Comparison of ENCODE assay signal across 9 cellular contexts in the genomic region with DNA sequence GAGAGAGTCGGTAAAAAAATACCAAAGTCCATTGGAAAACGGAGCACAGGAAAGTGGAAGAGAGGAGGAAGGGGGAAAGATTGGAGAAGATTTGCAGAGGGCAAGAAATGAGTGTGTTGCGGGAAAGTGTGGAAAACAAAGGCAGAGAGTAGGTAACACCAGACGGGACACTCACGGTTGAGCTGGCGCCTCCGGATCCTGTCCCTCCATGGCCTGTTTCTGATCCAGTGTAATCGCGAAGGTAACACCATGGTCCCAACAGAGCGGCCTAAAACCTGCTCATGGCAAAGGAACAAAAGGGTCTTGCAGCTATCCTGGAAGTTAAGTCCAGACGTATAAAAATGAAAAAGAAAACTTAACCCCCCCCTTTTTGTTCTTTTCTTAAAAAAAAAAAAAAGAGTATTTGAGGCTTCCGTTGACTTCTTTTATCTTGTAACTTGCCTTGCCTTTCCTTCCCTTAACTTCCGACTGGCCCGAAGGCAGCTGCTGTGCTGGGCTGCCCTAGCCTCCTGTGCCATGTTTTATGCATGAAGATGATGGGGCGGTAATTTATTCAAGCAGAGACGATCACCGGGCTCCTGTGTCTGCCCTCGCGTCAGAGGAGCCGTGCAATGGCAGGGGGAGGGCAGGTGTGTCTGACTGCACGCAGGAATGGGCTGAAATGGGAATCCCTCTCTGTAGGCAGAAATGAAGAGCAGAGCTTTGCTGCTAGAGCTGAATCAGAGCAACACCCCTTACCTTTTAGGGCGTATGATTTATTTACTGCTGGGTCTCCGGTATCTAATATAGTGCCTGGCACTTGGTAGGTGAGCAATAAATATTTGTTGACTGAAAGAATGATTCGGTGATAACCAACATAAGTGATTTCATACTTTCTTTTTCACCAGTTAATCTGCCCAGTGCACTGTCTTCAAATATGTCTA.
DNase-seq lines count a peak whose midpoint lies in the region; ATAC-seq and TF ChIP-seq lines count a peak whose summit lies in the region.
"Had no signal": no experiment of that assay in that cellular context is flagged by ENCODE, and none has a peak within 500 bp of the region (broad histone marks: within the 10 kb centered on the region; RNA-seq: fewer than 3 reads in every experiment).

No MANE protein-coding gene starts in this region.

- no peak overlapping the region for H4K8ac ChIP-seq in neuronal stem cell (ENCODE audit: low read depth, low read length)

- no CpG with 5 or more reads among the region's 24 CpGs for WGBS in neuronal stem cell (ENCODE audit: extremely low coverage in 2 of 2, insufficient read length in 2 of 2, insufficient replicate concordance in 1 of 2), 2 donors

- peaks cover 8% of the 10 kb centered on the region for H3K9me3 Mint-ChIP-seq in MCF 10A (ENCODE audit: unreplicated experiment)

- BruUV-seq in MCF 10A (replicated peaks; lab: Mats Ljungman, UMichigan) = no TSS peak

- H3K23ac ChIP-seq in neuronal stem cell (ENCODE audit: low read depth, low read length, poor library complexity) = no peak overlapping the region

- no peak overlapping the region for H3K9ac ChIP-seq in neuronal stem cell (ENCODE audit: low read depth, low read length, poor library complexity)

- in situ Hi-C loops in KBM-7 (cut with MboI; ENCODE audit: low pct_unique_long_range_greater_than_20kb, low sequenced_read_pairs) = no loop called here

- H3K9me3 ChIP-seq in neuronal stem cell (replicated peaks in 1 of 2; ENCODE audit: control insufficient read depth in 2 of 2, insufficient read depth in 1 of 2, low read depth in 1 of 2, low read length in 2 of 2) = peaks cover 0 to 7% of the 10 kb centered on the region in 2 donors

- H3K36me3 Mint-ChIP-seq in MCF 10A (ENCODE audit: insufficient read depth, unreplicated experiment) = peaks cover 6% of the 10 kb centered on the region

- no peaks in the 10 kb centered on the region for H3K27me3 Mint-ChIP-seq in MCF 10A (ENCODE audit: insufficient read depth, unreplicated experiment)

- CTCF ChIA-PET in MCF 10A (lab: Yijun Ruan, JAX) = interaction anchor here (0.6 to 2.3 kb wide), 4 partner anchors 10 to 195 kb away, joined by 3 to 8 read pairs (median 5); no protein-coding TSS in a partner anchor

- peak; percentile 15 for DNase-seq in NAMALWA (ENCODE audit: low spot score)
- DNase-seq in activated T-helper 9 cell treated with anti-CD3 and anti-CD28 coated beads, Interleukin-2, amount 50 U/mL, for 16 hours (ENCODE audit: low read depth) = peak; percentile 47
- no peak for DNase-seq in neuronal stem cell (ENCODE audit: low spot score)
- DNase-seq in MCF 10A (ENCODE audit: unreplicated experiment) = no peak
- no peak for DNase-seq in RPMI8226
- no peak for DNase-seq in KBM-7

- no peaks in the 10 kb centered on the region for H3K36me3 ChIP-seq in neuronal stem cell (replicated peaks in 1 of 2; ENCODE audit: control insufficient read depth in 2 of 2, insufficient read depth in 2 of 2, low read length in 2 of 2)

- POLR2A ChIA-PET in MCF 10A (lab: Yijun Ruan, JAX) = interaction anchor here (0.6 kb wide), 1 partner anchor 711 kb away, joined by 3 read pairs; no protein-coding TSS in a partner anchor

- peaks cover 0 to 5% of the 10 kb centered on the region in 2 donors for H3K4me1 ChIP-seq in neuronal stem cell (ENCODE audit: control insufficient read depth in 2 of 2, insufficient read depth in 1 of 2, low read depth in 1 of 2, low read length in 2 of 2)

- intact Hi-C loops in MCF 10A (cut with micrococcal nuclease) = no loop called here

- no peak for TF ChIP-seq CTCF in MCF 10A (IDR thresholded peaks at IDR 0.05; ENCODE audit: unreplicated experiment)

- H3K4me2 ChIP-seq in neuronal stem cell (ENCODE audit: insufficient read depth, low read length, poor library complexity, severe bottlenecking) = no peak overlapping the region

- H3K27ac ChIP-seq in neuronal stem cell (replicated peaks; ENCODE audit: low read length) = no peak overlapping the region
- H3K27ac ChIP-seq: epithelial cell of prostate had no signal

- no peaks in the 10 kb centered on the region for H3K4me1 Mint-ChIP-seq in MCF 10A (ENCODE audit: insufficient read depth, unreplicated experiment)

- H2BK120ac ChIP-seq in neuronal stem cell (ENCODE audit: low read depth, low read length) = no peak overlapping the region

- H2BK15ac ChIP-seq in neuronal stem cell (ENCODE audit: low read length) = no peak overlapping the region

- no peak overlapping the region for H2BK5ac ChIP-seq in neuronal stem cell (ENCODE audit: low read length)

- H2AK5ac ChIP-seq in neuronal stem cell (ENCODE audit: low read depth, low read length) = no peak overlapping the region

- H3K27ac Mint-ChIP-seq in MCF 10A (ENCODE audit: low read depth, unreplicated experiment) = no peak overlapping the region

- no peaks in the 10 kb centered on the region for H3K79me1 ChIP-seq in neuronal stem cell (ENCODE audit: low read depth, low read length)

- H3K14ac ChIP-seq in neuronal stem cell (ENCODE audit: low read length) = no peak overlapping the region

- H3K27me3 ChIP-seq in neuronal stem cell (ENCODE audit: control insufficient read depth in 3 of 3, insufficient read depth in 3 of 3, low read depth in 1 of 3, low read length in 3 of 3) = no peaks in the 10 kb centered on the region

- H2BK12ac ChIP-seq in neuronal stem cell (ENCODE audit: low read length) = no peak overlapping the region

- H4K91ac ChIP-seq in neuronal stem cell (ENCODE audit: low read depth, low read length, poor library complexity) = no peak overlapping the region

- H3K18ac ChIP-seq in neuronal stem cell (ENCODE audit: low read length) = no peak overlapping the region

- H3K4me3 Mint-ChIP-seq in MCF 10A (ENCODE audit: unreplicated experiment) = no peak overlapping the region

- H2AFZ ChIP-seq in neuronal stem cell (ENCODE audit: low read length) = peak overlapping the region; percentile 55

- H3K4ac ChIP-seq in neuronal stem cell (ENCODE audit: low read length) = no peak overlapping the region

- peak overlapping the region in 1 of 2 donors; percentile 51 for H3K4me3 ChIP-seq in neuronal stem cell (ENCODE audit: low read length in 2 of 2)

- ATAC-seq in GM19351 (IDR thresholded peaks at IDR 0.05; ENCODE audit: unreplicated experiment) (peak; percentile 41), HG03439 (IDR thresholded peaks at IDR 0.05; ENCODE audit: unreplicated experiment) (no peak)

Comparison
In these comparisons a context has a peak if more than half of its experiments do, and no peak if none do; other contexts are left out.
1. DNase-seq: peak in NAMALWA (single experiment) and activated T-helper 9 cell treated with anti-CD3 and anti-CD28 coated beads, Interleukin-2, amount 50 U/mL, for 16 hours (single experiment); none in neuronal stem cell (single experiment), MCF 10A (single experiment), RPMI8226 (single experiment) and KBM-7 (single experiment).